Comparison of ENCODE assay signal across 33 cellular contexts in genomic region chr2:136410673-136411072, GRCh38.
A peak's percentile ranks its signal among the peaks of the same experiment; 100 is the strongest.
DNase-seq lines count a peak whose midpoint lies in the region; ATAC-seq, FAIRE-seq and TF ChIP-seq lines count a peak whose summit lies in the region.
"Had no signal": no experiment of that assay in that cellular context is flagged by ENCODE, and none has a peak within 500 bp of the region (broad histone marks: within the 10 kb centered on the region; RNA-seq: fewer than 3 reads in every experiment).

No MANE protein-coding gene starts in this region.

- H3K79me2 ChIP-seq in HepG2 (ENCODE audit: insufficient read depth, low read length) (no peaks in the 10 kb centered on the region), K562 (ENCODE audit: control insufficient read depth, insufficient read depth, low read length) (no peaks in the 10 kb centered on the region), keratinocyte (ENCODE audit: control insufficient read depth, insufficient read depth, low read length) (no peaks in the 10 kb centered on the region)

- H3K27ac ChIP-seq in HepG2 (ENCODE audit: extremely low read length, insufficient read depth, low read length) (no peak overlapping the region), right lobe of liver (no peak overlapping the region), K562 (ENCODE audit: extremely low read depth, low read depth, low read length) (no peak overlapping the region), keratinocyte (ENCODE audit: control insufficient read depth, insufficient read depth, low read length) (no peak overlapping the region)
- H3K27ac ChIP-seq: 22Rv1; A549; BLaER1; BLaER1 treated with 17β-estradiol and CSF1 and Interleukin-3, amounts not matched to agents 10 nM and 100 nM; C4-2B had no signal

- TF ChIP-seq RAD21 in HepG2 (CRISPR knock-in tag; IDR thresholded peaks at IDR 0.05) (no peak), K562 (CRISPR knock-in tag; conservative IDR thresholded peaks at IDR 0.05 in 1 of 2, IDR thresholded peaks at IDR 0.05 in 1 of 2) (no peak)

- H3K27me3 ChIP-seq in HepG2 (ENCODE audit: control insufficient read depth in 1 of 2, insufficient read depth in 2 of 2, low read length in 2 of 2) (peaks cover 0 to 34% of the 10 kb centered on the region in 2 experiments; a peak in 3 of 5 replicates), right lobe of liver (no peaks in the 10 kb centered on the region), K562 (ENCODE audit: control insufficient read depth in 2 of 2, insufficient read depth in 2 of 2, low read length in 2 of 2) (peaks cover 0 to 6% of the 10 kb centered on the region in 2 experiments; a peak in 1 of 5 replicates), keratinocyte (ENCODE audit: control insufficient read depth, extremely low read depth, insufficient read depth, low read length) (no peaks in the 10 kb centered on the region)
- H3K27me3 ChIP-seq: BE2C; BLaER1; BLaER1 treated with 17β-estradiol and CSF1 and Interleukin-3, amounts not matched to agents 10 nM and 100 nM had no signal

- POLR2A ChIA-PET in HepG2 (lab: Yijun Ruan, JAX), result no interaction called here
- POLR2A ChIA-PET in K562 (lab: Yijun Ruan, JAX), result interaction anchor here (0.7 to 1.0 kb wide), 2 partner anchors 13 to 15 kb away, joined by 3 read pairs; no protein-coding TSS in a partner anchor

- BruUV-seq in HepG2 (replicated peaks; lab: Mats Ljungman, UMichigan) (no TSS peak), K562 (replicated peaks; lab: Mats Ljungman, UMichigan) (no TSS peak)

- no peaks in the 10 kb centered on the region for H4K20me1 ChIP-seq in HepG2 (ENCODE audit: insufficient read depth, low read length)
- H4K20me1 ChIP-seq in K562 (replicated peaks; ENCODE audit: control insufficient read depth, insufficient read depth, low read length), result no peaks in the 10 kb centered on the region
- no peaks in the 10 kb centered on the region for H4K20me1 ChIP-seq in keratinocyte (ENCODE audit: control insufficient read depth, extremely low read depth, insufficient read depth, low read length)
- H4K20me1 ChIP-seq: BLaER1; BLaER1 treated with 17β-estradiol and CSF1 and Interleukin-3, amounts not matched to agents 10 nM and 100 nM had no signal

- FAIRE-seq in HepG2 (lab: Jason Lieb, UNC), result no peak
- no peak for FAIRE-seq in K562 (lab: Jason Lieb, UNC)
- FAIRE-seq in keratinocyte (lab: Jason Lieb, UNC), result peak; percentile 43
- FAIRE-seq: A204.1, A549, D721Med had no signal

- TF ChIP-seq POLR2A in HepG2 (IDR thresholded peaks at IDR 0.05; ENCODE audit: insufficient read depth in 1 of 2, low read depth in 2 of 2, low read length in 2 of 2) (no peak), right lobe of liver (IDR thresholded peaks at IDR 0.05) (no peak), K562 (conservative IDR thresholded peaks at IDR 0.05) (no peak)

- dilution Hi-C loops in keratinocyte (cut with MboI; ENCODE audit: extremely low pct_ligation_motif_present, low sequenced_read_pairs), result no loop called here

- CTCF ChIA-PET in HepG2 (lab: Yijun Ruan, JAX; ENCODE audit: low intra/inter-chr PET ratio, low total read pairs) (no interaction called here), K562 (lab: Yijun Ruan, JAX; ENCODE audit: low intra/inter-chr PET ratio) (no interaction called here)

- no peaks in the 10 kb centered on the region for H3K9me3 ChIP-seq in HepG2 (ENCODE audit: low read length)
- H3K9me3 ChIP-seq in right lobe of liver, result no peaks in the 10 kb centered on the region
- no peaks in the 10 kb centered on the region for H3K9me3 ChIP-seq in K562 (replicated peaks; ENCODE audit: control insufficient read depth, insufficient read depth, low read depth, low read length)
- H3K9me3 ChIP-seq in keratinocyte (ENCODE audit: control insufficient read depth, low read depth, low read length), result no peaks in the 10 kb centered on the region
- H3K9me3 ChIP-seq: A549; BE2C; BLaER1; BLaER1 treated with 17β-estradiol and CSF1 and Interleukin-3, amounts not matched to agents 10 nM and 100 nM; Caco-2 had no signal

- in situ Hi-C loops in HepG2 (cut with HindIII; ENCODE audit: extremely low pct_ligation_motif_present, low pct_unique_long_range_greater_than_20kb) (no loop called here), K562 (cut with MboI) (loop anchor here (25.0 kb wide), 1 partner anchor 1427 kb away; no protein-coding TSS in a partner anchor)

- H2AFZ ChIP-seq in HepG2 (ENCODE audit: low read length) (no peak overlapping the region), K562 (ENCODE audit: low read depth, low read length) (no peak overlapping the region), keratinocyte (ENCODE audit: control insufficient read depth, low read length) (no peak overlapping the region)

- H3K9ac ChIP-seq in HepG2 (ENCODE audit: insufficient read depth, low read depth, low read length), result no peak overlapping the region
- H3K9ac ChIP-seq in K562 (ENCODE audit: insufficient read depth in 1 of 2, low read depth in 2 of 2, low read length in 2 of 2), result no peak overlapping the region
- H3K9ac ChIP-seq in keratinocyte (ENCODE audit: control insufficient read depth, extremely low read depth, insufficient read depth, low read length), result no peak overlapping the region
- H3K9ac ChIP-seq: BLaER1; BLaER1 treated with 17β-estradiol and CSF1 and Interleukin-3, amounts not matched to agents 10 nM and 100 nM had no signal

- ATAC-seq in HepG2 (no peak), right lobe of liver (no peak), K562 (no peak)
- ATAC-seq: A549; CD8-positive, alpha-beta T cell had no signal

- TF ChIP-seq CTCF in HepG2 (CRISPR knock-in tag; IDR thresholded peaks at IDR 0.05), result no peak
- TF ChIP-seq CTCF in right lobe of liver (IDR thresholded peaks at IDR 0.05), result no peak
- no peak for TF ChIP-seq CTCF in K562 (IDR thresholded peaks at IDR 0.05 in 2 of 3, conservative IDR thresholded peaks at IDR 0.05 in 1 of 3; ENCODE audit: insufficient read depth in 2 of 3, low read depth in 1 of 3, low read length in 3 of 3)
- TF ChIP-seq CTCF in keratinocyte (optimal IDR thresholded peaks at IDR 0.05 in 1 of 3, IDR thresholded peaks at IDR 0.05 in 1 of 3, conservative IDR thresholded peaks at IDR 0.05 in 1 of 3; ENCODE audit: extremely low read depth in 1 of 3, insufficient read depth in 2 of 3, low read length in 3 of 3), result no peak

- TF ChIP-seq EP300 in HepG2 (IDR thresholded peaks at IDR 0.05; ENCODE audit: low read depth in 2 of 2, low read length in 2 of 2) (no peak), HepG2 (CRISPR knock-in tag; IDR thresholded peaks at IDR 0.05; ENCODE audit: borderline replicate concordance) (no peak), K562 (IDR thresholded peaks at IDR 0.05; ENCODE audit: low read length) (no peak)

- under 1% methylated on average over 6 of the region's 6 CpGs for WGBS in HepG2 (ENCODE audit: low lambda C conversion rate)
- WGBS in right lobe of liver (ENCODE audit: insufficient coverage, low coverage, low lambda C conversion rate, missing lambda C conversion rate), result 63% methylated on average over 6 of the region's 6 CpGs
- under 1% methylated on average over 6 of the region's 6 CpGs for WGBS in K562 (ENCODE audit: insufficient coverage, low coverage, missing lambda C conversion rate)

- H3K4me2 ChIP-seq in HepG2 (ENCODE audit: low read depth, low read length) (no peak overlapping the region), K562 (ENCODE audit: insufficient read depth, low read length) (no peak overlapping the region), keratinocyte (ENCODE audit: control insufficient read depth, extremely low read depth, insufficient read depth, low read depth, low read length) (no peak overlapping the region)
- H3K4me2 ChIP-seq: A549; BLaER1; BLaER1 treated with 17β-estradiol and CSF1 and Interleukin-3, amounts not matched to agents 10 nM and 100 nM had no signal

- intact Hi-C loops in HepG2 (cut with micrococcal nuclease; ENCODE audit: unreplicated experiment) (no loop called here), right lobe of liver (cut with DNase I) (no loop called here), K562 (cut with micrococcal nuclease) (no loop called here)

- H3K4me1 ChIP-seq in HepG2 (ENCODE audit: insufficient read depth, low read length) (no peaks in the 10 kb centered on the region), right lobe of liver (no peaks in the 10 kb centered on the region), K562 (replicated peaks in 1 of 2; ENCODE audit: control insufficient read depth in 2 of 2, insufficient read depth in 2 of 2, low read length in 2 of 2) (no peaks in the 10 kb centered on the region), keratinocyte (ENCODE audit: control insufficient read depth, extremely low read depth, insufficient read depth, low read length) (peaks cover 17% of the 10 kb centered on the region)
- H3K4me1 ChIP-seq: A549, BE2C, Caco-2 had no signal

- H3K9me1 ChIP-seq in K562 (ENCODE audit: control insufficient read depth, insufficient read depth, low read length), result no peaks in the 10 kb centered on the region
- H3K9me1 ChIP-seq in keratinocyte (ENCODE audit: control insufficient read depth, extremely low read depth, insufficient read depth, low read length), result no peaks in the 10 kb centered on the region

- H3K4me3 ChIP-seq in HepG2 (replicated peaks in 1 of 3; ENCODE audit: insufficient read depth in 1 of 3, low read depth in 2 of 3, low read length in 3 of 3), result no peak overlapping the region
- H3K4me3 ChIP-seq in right lobe of liver, result no peak overlapping the region
- no peak overlapping the region for H3K4me3 ChIP-seq in K562
- H3K4me3 ChIP-seq in keratinocyte (ENCODE audit: control insufficient read depth in 2 of 3, extremely low read depth in 1 of 3, insufficient read depth in 2 of 3, low read depth in 1 of 3, low read length in 3 of 3), result no peak overlapping the region
- H3K4me3 ChIP-seq: A549; BLaER1; BLaER1 treated with 17β-estradiol and CSF1 and Interleukin-3, amounts not matched to agents 10 nM and 100 nM had no signal

- DNase-seq in HepG2 (ENCODE audit: low spot score) (no peak), right lobe of liver (no peak), K562 (ENCODE audit: extremely low read depth in 1 of 4, low spot score in 3 of 4) (no peak), keratinocyte (ENCODE audit: low read depth, low spot score) (no peak), glomerular visceral epithelial cell (ENCODE audit: extremely low spot score) (no peak), NCI-H1105 treated with DMSO at 0.1 percent for 48 hours (lab: John Stamatoyannopoulos, UW) (no peak)
- DNase-seq: 8988T; ACHN; AML-193; BE2C; C1 segment of cervical spinal cord; Caco-2; Calu3; CD4-positive, alpha-beta memory T cell; CD4-positive, alpha-beta T cell; CD4-positive, CD25-positive, alpha-beta regulatory T cell; CD8-positive, alpha-beta memory T cell; CD8-positive, alpha-beta T cell; COR-L47; DMS 273 treated with DMSO at 0.1 percent for 48 hours; DMS153; DMS53; DMS79; DMS79 treated with DMSO at 0.1 percent for 48 hours; DND-41; EL had no signal

- H3K36me3 ChIP-seq in HepG2 (replicated peaks in 1 of 2; ENCODE audit: control insufficient read depth in 1 of 2, insufficient read depth in 2 of 2, low read length in 2 of 2) (no peaks in the 10 kb centered on the region), right lobe of liver (no peaks in the 10 kb centered on the region), K562 (ENCODE audit: control insufficient read depth, insufficient read depth, low read length) (no peaks in the 10 kb centered on the region), keratinocyte (ENCODE audit: control insufficient read depth in 2 of 2, extremely low read depth in 1 of 2, insufficient read depth in 2 of 2, low read length in 2 of 2) (no peaks in the 10 kb centered on the region)
- H3K36me3 ChIP-seq: BE2C; BLaER1; BLaER1 treated with 17β-estradiol and CSF1 and Interleukin-3, amounts not matched to agents 10 nM and 100 nM had no signal

Comparison
In these comparisons a context has a peak if more than half of its experiments do, and no peak if none do; other contexts are left out.
1. Of the 241 proteins assayed by ChIP-seq in both HepG2 and K562: peak only in HepG2: none; only in K562: RFX1; in both: none; in neither: 239; mixed calls (peak in some experiments, not most) for 1.